In the genomic region with DNA sequence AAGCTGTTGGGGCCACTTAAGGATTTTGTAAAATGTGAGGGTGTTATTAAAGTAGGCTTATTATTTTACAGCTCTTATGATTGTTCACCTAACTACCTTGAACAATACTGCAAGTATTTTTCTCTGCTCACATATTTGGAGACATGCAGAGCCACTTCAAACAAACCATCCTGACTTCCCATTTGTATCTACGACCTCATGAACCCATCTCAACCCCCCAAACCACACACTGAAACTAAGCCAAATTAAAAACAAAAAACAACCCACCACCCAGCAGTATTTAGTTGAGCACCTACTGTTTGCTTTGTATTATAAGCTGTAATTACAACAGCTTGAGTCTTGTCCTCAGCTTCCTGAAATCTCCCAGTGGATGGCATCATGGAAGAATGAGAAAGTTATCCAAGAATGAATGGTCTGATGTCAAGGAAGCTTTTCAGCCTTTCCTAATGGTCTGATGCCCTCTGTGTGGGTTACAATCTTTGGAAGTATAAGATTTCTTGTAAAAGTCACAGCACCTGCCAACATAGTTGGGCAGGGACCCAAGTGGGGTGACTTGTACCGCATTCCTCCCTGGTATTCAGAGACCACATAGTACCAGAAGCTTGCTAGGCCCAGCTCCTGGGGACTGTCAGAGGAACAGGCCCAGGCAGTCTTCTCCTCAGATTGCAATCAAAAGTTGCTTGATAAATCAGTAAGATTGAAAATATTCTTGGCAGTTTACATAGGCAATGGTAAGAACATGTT, we compare ENCODE assay signal across 14 cellular contexts.
DNase-seq lines count a peak whose midpoint lies in the region; ATAC-seq and TF ChIP-seq lines count a peak whose summit lies in the region.
"Had no signal": no experiment of that assay in that cellular context is flagged by ENCODE, and none has a peak within 500 bp of the region (broad histone marks: within the 10 kb centered on the region; RNA-seq: fewer than 3 reads in every experiment).

No MANE protein-coding gene starts in this region.

- H3K4me3 ChIP-seq in spleen = no peak overlapping the region

- H3K4me1 ChIP-seq in spleen = peaks cover 11 to 94% (median 43%) of the 10 kb centered on the region in 6 donors

- H3K36me3 ChIP-seq in spleen = no peaks in the 10 kb centered on the region

- in situ Hi-C loops in GM13976 (cut with MboI; ENCODE audit: low sequenced_read_pairs, unreplicated experiment) = no loop called here

- no peaks in the 10 kb centered on the region for H3K9me3 ChIP-seq in spleen

- H3K27me3 ChIP-seq in spleen (replicated peaks in 1 of 7) = no peaks in the 10 kb centered on the region

- DNase-seq in EL = peak; percentile 48
- DNase-seq in RPMI7951 (ENCODE audit: low read depth) = peak; percentile 74
- peak; percentile 65 for DNase-seq in glomerular visceral epithelial cell (ENCODE audit: extremely low spot score)
- DNase-seq in spleen = no peak
- no peak for DNase-seq in RPMI8226
- no peak for DNase-seq in activated CD4-positive, alpha-beta T cell treated with anti-CD3 and anti-CD28 coated beads, Interleukin-2, amount 50 U/mL, for 48 hours
- DNase-seq in GM13976 (ENCODE audit: low spot score) = no peak
- DNase-seq: central memory CD4-positive, alpha-beta T cell; DMS79; GOT3; NCI-H526; small intestine; SW 1271 had no signal

- intact Hi-C loops in spleen (cut with DNase I; ENCODE audit: low total_unique reads) = no loop called here

- no peak for TF ChIP-seq POLR2A in spleen (IDR thresholded peaks at IDR 0.05)

- H3K27ac ChIP-seq in spleen = peak overlapping the region in 5 of 8 donors; percentile 60 to 78 (median 69)

- ATAC-seq in HG03025 (IDR thresholded peaks at IDR 0.05; ENCODE audit: low FRiP score, unreplicated experiment) = no peak

- whole genome bisulfite sequencing in spleen, 5 donors = 61 to 82% (median 69%) methylated on average over 2 of the region's 2 CpGs

- no peak for TF ChIP-seq CTCF in spleen (IDR thresholded peaks at IDR 0.05 in 8 of 11, conservative IDR thresholded peaks at IDR 0.05 in 3 of 11)
- no peak for TF ChIP-seq CTCF in GM13976 (IDR thresholded peaks at IDR 0.05; ENCODE audit: borderline replicate concordance, control extremely low read depth, extremely low read depth, insufficient read depth, missing control alignments)

Comparison
In these comparisons a context has a peak if more than half of its experiments do, and no peak if none do; other contexts are left out.
1. DNase-seq: peak in EL (single experiment), RPMI7951 (single experiment) and glomerular visceral epithelial cell (single experiment); none in spleen (single experiment), RPMI8226 (single experiment), activated CD4-positive, alpha-beta T cell treated with anti-CD3 and anti-CD28 coated beads, Interleukin-2, amount 50 U/mL, for 48 hours (0 of 2) and GM13976 (single experiment).